2 cellular contexts compared by ENCODE assay signal in genomic region chr19:41218615-41219507, GRCh38.
TF ChIP-seq lines count a peak whose summit lies in the region.

Gene AXL (plus strand): TSS chr19:41219223. CDS start chr19:41219393, 170 bp downstream.

TF ChIP-seq in A549, 52 proteins besides CTCF, POLR2A, EP300 and RAD21 (continued from another document):
- TF ChIP-seq MAX (IDR thresholded peaks at IDR 0.05) (peak; percentile 80), MYC (IDR thresholded peaks at IDR 0.05; ENCODE audit: borderline replicate concordance, low read length) (no peak), KDM5A (IDR thresholded peaks at IDR 0.05) (no peak), HEYL (CRISPR knock-in tag; IDR thresholded peaks at IDR 0.05) (no peak), FOXS1 (CRISPR knock-in tag; IDR thresholded peaks at IDR 0.05) (no peak), JUN (IDR thresholded peaks at IDR 0.05) (peak; percentile 71 to 77), CHD2 (IDR thresholded peaks at IDR 0.05; ENCODE audit: low read length, partially characterized antibody) (peak; percentile 52), PHF8 (IDR thresholded peaks at IDR 0.05; ENCODE audit: borderline replicate concordance, low read depth) (peak; percentile 41; the same call in 1 of the 2 replicates), BCL3 (IDR thresholded peaks at IDR 0.05) (peak; percentile 81; the same call in 2 of the 3 replicates), SMC3 (IDR thresholded peaks at IDR 0.05) (peak; percentile 29; the same call in 1 of the 3 replicates), GATA3 (IDR thresholded peaks at IDR 0.05; ENCODE audit: borderline replicate concordance) (peak; percentile 31; the same call in 1 of the 2 replicates)

TF ChIP-seq in HepG2, 621 proteins besides CTCF, POLR2A, EP300 and RAD21 (continued from another document):
- TF ChIP-seq ZNF687 (CRISPR knock-in tag; IDR thresholded peaks at IDR 0.05) (peak; percentile 60), ZNF652 (CRISPR knock-in tag; IDR thresholded peaks at IDR 0.05; ENCODE audit: borderline replicate concordance, low read depth) (peak; percentile 91), SP2 (CRISPR knock-in tag; IDR thresholded peaks at IDR 0.05) (peak; percentile 19; the same call in 1 of the 2 replicates), ZNF777 (CRISPR knock-in tag; IDR thresholded peaks at IDR 0.05) (0 out of 2 replicates have a peak, but pooled peaks have one; percentile 44), ZFX (CRISPR knock-in tag; IDR thresholded peaks at IDR 0.05; ENCODE audit: low read depth) (peak; percentile 59), CREB1 (IDR thresholded peaks at IDR 0.05) (peak; percentile 13; the same call in 1 of the 2 replicates), CREB1 (CRISPR knock-in tag; IDR thresholded peaks at IDR 0.05) (no peak), RBFOX2 (IDR thresholded peaks at IDR 0.05; ENCODE audit: low read depth, low read length) (0 out of 2 replicates have a peak, but pooled peaks have one; percentile 48), AGO2 (optimal IDR thresholded peaks at IDR 0.05; ENCODE audit: low read depth, low read length) (peak; percentile 27), POLR2G (IDR thresholded peaks at IDR 0.05; ENCODE audit: low read depth, low read length) (peak; percentile 40; the same call in 1 of the 2 replicates), ZFP91 (CRISPR knock-in tag; IDR thresholded peaks at IDR 0.05; ENCODE audit: borderline replicate concordance) (peak; percentile 96), HNRNPK (IDR thresholded peaks at IDR 0.05; ENCODE audit: low read depth, low read length, poor library complexity, severe bottlenecking) (peak; percentile 14), ZNF646 (CRISPR knock-in tag; IDR thresholded peaks at IDR 0.05) (peak; percentile 86), ZNF430 (CRISPR knock-in tag; IDR thresholded peaks at IDR 0.05) (no peak), HNRNPL (IDR thresholded peaks at IDR 0.05; ENCODE audit: low read depth, low read length) (peak; percentile 74), GMEB1 (CRISPR knock-in tag; IDR thresholded peaks at IDR 0.05; ENCODE audit: borderline replicate concordance) (peak; percentile 53), MXD1 (CRISPR knock-in tag; IDR thresholded peaks at IDR 0.05) (no peak)
TF ChIP-seq in HepG2: peak in this region for 14.
